8 cellular contexts compared by ENCODE assay signal in genomic region chr2:168246072-168246482, GRCh38. TPM values are rescaled to one million over a fixed set of nuclear protein-coding genes. Genes with fewer than 3 reads are reported as not detected.
DNase-seq lines count a peak whose midpoint lies in the region; ATAC-seq and TF ChIP-seq lines count a peak whose summit lies in the region.

No MANE protein-coding gene starts in this region.

- POLR2A ChIA-PET in naive thymus-derived CD4-positive, alpha-beta T cell (lab: Charles Lee): interaction anchor here (1.4 kb wide), 1 partner anchor 8 kb away, joined by 3 read pairs; no protein-coding TSS in a partner anchor

- CTCF ChIA-PET in naive thymus-derived CD4-positive, alpha-beta T cell (lab: Charles Lee): interaction anchor here (1.0 kb wide), 1 partner anchor 19 kb away, joined by 3 read pairs; no protein-coding TSS in a partner anchor

- H3K27me3 Mint-ChIP-seq in naive thymus-derived CD4-positive, alpha-beta T cell: peaks cover 0 to 11% (median 0%) of the 10 kb centered on the region in 5 donors

- intact Hi-C loops in colonic mucosa (cut with DNase I): loop anchor here (5.0 kb wide), 1 partner anchor 109 kb away; no protein-coding TSS in a partner anchor
- intact Hi-C loops in naive thymus-derived CD4-positive, alpha-beta T cell (cut with micrococcal nuclease): loop anchor here (2.0 to 10.0 kb wide), 12 partner anchors 33 to 1579 kb away; partner anchors contain the start of genes CERS6 (in 1 of the 2), CFAP210 (in 1 of the 2), LRP2 (in 1 of the 2) and METTL5 (in 1 of the 2)

- H3K27me3 ChIP-seq in BLaER1: no peaks in the 10 kb centered on the region
- no peaks in the 10 kb centered on the region for H3K27me3 ChIP-seq in colonic mucosa
- H3K27me3 ChIP-seq in naive thymus-derived CD4-positive, alpha-beta T cell (ENCODE audit: control insufficient read depth in 2 of 2, insufficient read depth in 2 of 2, low read length in 2 of 2): no peaks in the 10 kb centered on the region

- peaks cover 15% of the 10 kb centered on the region for H3K36me3 ChIP-seq in BLaER1
- H3K36me3 ChIP-seq in colonic mucosa: no peaks in the 10 kb centered on the region
- H3K36me3 ChIP-seq in naive thymus-derived CD4-positive, alpha-beta T cell (ENCODE audit: control insufficient read depth in 2 of 3, insufficient read depth in 3 of 3, low read length in 3 of 3): no peaks in the 10 kb centered on the region

- H3K4me1 ChIP-seq in BLaER1 (peaks cover 62% of the 10 kb centered on the region), colonic mucosa (peaks cover 13% of the 10 kb centered on the region)
- H3K4me1 ChIP-seq in naive thymus-derived CD4-positive, alpha-beta T cell (ENCODE audit: control insufficient read depth in 2 of 2, insufficient read depth in 2 of 2, low read length in 2 of 2): peaks cover 34 to 36% of the 10 kb centered on the region in 2 donors

- H4K20me1 ChIP-seq in BLaER1: peaks cover 35% of the 10 kb centered on the region

- DNase-seq in NB4 (ENCODE audit: low read depth) (no peak), colonic mucosa (no peak), mucosa of gallbladder (ENCODE audit: low spot score) (no peak)
- DNase-seq in naive thymus-derived CD4-positive, alpha-beta T cell: no peak

- peaks cover 16 to 49% (median 42%) of the 10 kb centered on the region in 7 donors for H3K4me1 Mint-ChIP-seq in naive thymus-derived CD4-positive, alpha-beta T cell

- H3K4me3 ChIP-seq in BLaER1 (peak overlapping the region; percentile 88), NB4 (ENCODE audit: low read depth, low read length) (peak overlapping the region; percentile 73), colonic mucosa (peak overlapping the region; percentile 75)
- H3K4me3 ChIP-seq in naive thymus-derived CD4-positive, alpha-beta T cell (ENCODE audit: low read length): peak overlapping the region; percentile 74

- TF ChIP-seq CTCF in NB4 (IDR thresholded peaks at IDR 0.05; ENCODE audit: low read depth, low read length) (no peak), colonic mucosa (IDR thresholded peaks at IDR 0.05) (no peak)

- peak overlapping the region; percentile 92 for H3K27ac ChIP-seq in BLaER1
- H3K27ac ChIP-seq in colonic mucosa: peak overlapping the region; percentile 86
- H3K27ac ChIP-seq in naive thymus-derived CD4-positive, alpha-beta T cell (ENCODE audit: low read depth, low read length): peak overlapping the region; percentile 77

- H3K9ac ChIP-seq in BLaER1 (peak overlapping the region; percentile 94), colonic mucosa (ENCODE audit: low read depth in 2 of 2, low read length in 2 of 2) (peak overlapping the region; percentile 78 to 94)

- TF ChIP-seq POLR2A in NB4 (IDR thresholded peaks at IDR 0.05; ENCODE audit: extremely low read depth, insufficient read length) (no peak), GM18505 (IDR thresholded peaks at IDR 0.05; ENCODE audit: borderline replicate concordance, extremely low read depth, insufficient read depth, insufficient read length) (no peak)

- H3K9me3 ChIP-seq in BLaER1 (peaks cover 3% of the 10 kb centered on the region), colonic mucosa (no peaks in the 10 kb centered on the region)
- H3K9me3 ChIP-seq in naive thymus-derived CD4-positive, alpha-beta T cell (ENCODE audit: control insufficient read depth in 2 of 3, low read length in 3 of 3): no peaks in the 10 kb centered on the region

- peak overlapping the region; percentile 75 to 94 (median 92) for H3K27ac Mint-ChIP-seq in naive thymus-derived CD4-positive, alpha-beta T cell

- peak overlapping the region; percentile 97 for H3K4me2 ChIP-seq in BLaER1

- no peak for ATAC-seq in naive thymus-derived CD4-positive, alpha-beta T cell
- no peak for ATAC-seq in GM18505 (IDR thresholded peaks at IDR 0.05; ENCODE audit: unreplicated experiment)
- no peak for ATAC-seq in HG03520 (IDR thresholded peaks at IDR 0.05; ENCODE audit: unreplicated experiment)
- ATAC-seq in HG03196 (IDR thresholded peaks at IDR 0.05; ENCODE audit: unreplicated experiment): no peak

- peak overlapping the region; percentile 71 to 95 (median 91) for H3K4me3 Mint-ChIP-seq in naive thymus-derived CD4-positive, alpha-beta T cell

- peaks cover 0 to 2% (median 0%) of the 10 kb centered on the region in 5 donors for H3K36me3 Mint-ChIP-seq in naive thymus-derived CD4-positive, alpha-beta T cell

- H3K9me3 Mint-ChIP-seq in naive thymus-derived CD4-positive, alpha-beta T cell: no peaks in the 10 kb centered on the region

RNA-seq across cellular contexts. Expression of gene STK39, which starts 1.3 kb away (rescaled TPM):
- 10 to 100 TPM; 35.9 to 41.2 TPM for total RNA-seq in colonic mucosa
- total RNA-seq in naive thymus-derived CD4-positive, alpha-beta T cell: 10 to 100 TPM; 11.7 to 33.9 (median 20.1) TPM
- 1 to 10 TPM; 2.7 to 4.5 TPM for polyA plus RNA-seq in naive thymus-derived CD4-positive, alpha-beta T cell
- total RNA-seq in mucosa of gallbladder: 47.9 TPM
